Comparison of ENCODE assay signal across 9 cellular contexts in the genomic region with DNA sequence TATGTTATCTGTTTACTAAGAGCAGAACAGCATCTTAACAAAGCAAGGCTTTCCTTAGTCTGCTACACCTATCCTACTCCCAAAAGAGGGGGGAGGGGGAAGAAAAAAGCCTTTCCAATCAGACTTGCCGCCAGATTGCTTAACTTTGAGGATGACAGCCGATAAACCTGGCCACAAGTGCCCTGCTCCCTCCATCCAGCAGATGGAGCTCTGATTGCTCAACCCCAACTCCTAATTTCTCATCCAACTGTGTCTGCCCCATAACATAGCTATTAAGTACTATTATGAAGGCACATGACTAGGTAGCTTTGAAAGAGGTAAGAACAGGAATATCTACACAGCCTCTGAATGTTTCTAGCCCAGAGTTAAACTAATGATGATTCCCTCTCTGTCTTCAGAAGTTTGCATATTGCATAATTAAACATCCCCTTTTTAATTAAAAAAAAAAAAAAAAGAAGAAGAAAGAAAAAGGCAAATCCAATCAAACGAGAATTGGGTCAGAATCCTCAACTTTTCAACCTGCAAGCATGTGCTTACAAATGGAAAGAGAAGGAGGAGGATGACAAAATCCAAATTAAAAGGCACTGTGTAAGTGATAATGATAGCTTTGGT.
A peak's percentile ranks its signal among the peaks of the same experiment; 100 is the strongest.
DNase-seq lines count a peak whose midpoint lies in the region; TF ChIP-seq lines count a peak whose summit lies in the region.
"Had no signal": no experiment of that assay in that cellular context is flagged by ENCODE, and none has a peak within 500 bp of the region (broad histone marks: within the 10 kb centered on the region; RNA-seq: fewer than 3 reads in every experiment).

No MANE protein-coding gene starts in this region.

- in situ Hi-C loops in T47D (cut with HindIII; ENCODE audit: low pct_unique_long_range_greater_than_20kb, low sequenced_read_pairs), result no loop called here

- POLR2A ChIA-PET in AG04449 (lab: Yijun Ruan, JAX), result no interaction called here

- H3K4me3 ChIP-seq in AG04449 (ENCODE audit: low read depth, low read length) (no peak overlapping the region), HFF-Myc (replicated peaks; ENCODE audit: low read depth, low read length) (no peak overlapping the region)
- H3K4me3 ChIP-seq: thoracic aorta had no signal

- no peak for DNase-seq in AG04449 (ENCODE audit: low read depth, low spot score)
- peak; percentile 60 for DNase-seq in GM03348 (ENCODE audit: low spot score)
- DNase-seq in HFF-Myc (ENCODE audit: extremely low read depth, low read depth), result peak; percentile 30
- DNase-seq in NCI-H1694 treated with DMSO at 0.1 percent for 48 hours (lab: John Stamatoyannopoulos, UW), result peak; percentile 16
- peak; percentile 30 to 59 for DNase-seq in T47D (ENCODE audit: low read depth in 1 of 2, low spot score in 1 of 2)
- DNase-seq in myocyte (ENCODE audit: low read depth), result peak; percentile 1
- DNase-seq in ureter (ENCODE audit: low spot score), result no peak
- no peak for DNase-seq in NCI-H510A (lab: John Stamatoyannopoulos, UW)

- TF ChIP-seq CTCF in AG04449 (IDR thresholded peaks at IDR 0.05; ENCODE audit: insufficient read depth, low read length, missing control alignments) (peak; percentile 61), HFF-Myc (IDR thresholded peaks at IDR 0.05; ENCODE audit: low read depth, low read length, missing control alignments) (peak; percentile 88)

- CTCF ChIA-PET in AG04449 (lab: Yijun Ruan, JAX), result interaction anchor here (0.7 to 2.6 kb wide), 5 partner anchors 14 to 155 kb away, joined by 3 to 31 read pairs (median 3); no protein-coding TSS in a partner anchor

Comparison
In these comparisons a context has a peak if more than half of its experiments do, and no peak if none do; other contexts are left out.
1. DNase-seq: peak in GM03348 (single experiment), HFF-Myc (single experiment), NCI-H1694 treated with DMSO at 0.1 percent for 48 hours (single experiment), T47D (2 of 2) and myocyte (single experiment); none in AG04449 (single experiment), ureter (single experiment) and NCI-H510A (single experiment).